ENCODE assay signal across 7 cellular contexts in the genomic region with DNA sequence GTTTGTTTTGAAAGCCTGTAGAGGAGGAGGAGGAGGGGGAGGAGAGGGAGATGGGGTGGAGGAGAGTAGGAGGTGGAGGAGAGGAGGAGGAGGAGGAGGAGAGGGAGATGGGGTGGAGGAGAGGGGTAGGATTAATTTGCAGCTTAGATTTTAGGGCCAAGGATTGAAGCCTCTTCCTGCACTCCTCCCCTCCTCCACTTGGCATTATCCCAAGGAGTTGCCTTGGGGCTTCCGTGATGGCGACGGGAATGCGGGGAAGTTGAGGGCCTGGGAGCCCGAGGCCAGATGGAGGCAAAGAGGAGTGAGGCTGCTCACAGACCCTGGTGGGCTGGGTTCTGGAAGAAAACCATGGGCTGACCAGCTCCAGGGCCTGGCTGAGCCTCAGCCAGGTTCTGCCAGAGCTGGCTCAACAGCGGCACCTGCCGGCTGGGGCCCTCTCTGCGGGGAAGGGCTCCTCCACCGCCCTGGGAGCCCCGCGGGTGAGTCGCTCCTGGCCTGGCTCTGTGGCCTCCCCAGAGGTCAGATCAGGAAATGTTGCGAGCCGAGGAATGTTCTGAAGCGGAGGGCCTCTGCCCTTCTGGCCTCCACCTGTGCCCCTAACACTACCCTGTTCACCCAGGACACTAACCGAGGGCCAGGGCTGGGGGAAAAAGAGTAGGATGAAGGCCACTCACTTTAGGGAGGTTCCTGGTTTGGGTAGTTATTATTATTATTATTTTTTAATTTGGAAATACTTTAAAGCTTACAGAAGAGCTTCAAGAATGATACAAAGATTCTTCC. TPM values are rescaled to one million over a fixed set of nuclear protein-coding genes. Genes with fewer than 3 reads are reported as not detected.
DNase-seq lines count a peak whose midpoint lies in the region; ATAC-seq and TF ChIP-seq lines count a peak whose summit lies in the region.

No MANE protein-coding gene starts in this region.

- WGBS in right lobe of liver (ENCODE audit: insufficient coverage, low coverage, low lambda C conversion rate, missing lambda C conversion rate), result 2% methylated on average over 3 of the region's 16 CpGs

- H3K4me1 ChIP-seq in right lobe of liver, result peaks cover 0 to 17% (median 8%) of the 10 kb centered on the region in 4 donors

- ATAC-seq in HG03342 (IDR thresholded peaks at IDR 0.05; ENCODE audit: unreplicated experiment) (peak; percentile 82), right lobe of liver (peak; percentile 96 to 99 (median 98))

- no peak overlapping the region for H3K4me3 ChIP-seq in right lobe of liver

- peak; percentile 92 for DNase-seq in GM13976 (ENCODE audit: low spot score)
- peak; percentile 37 for DNase-seq in NCI-H524 treated with DMSO at 0.1 percent for 48 hours (lab: John Stamatoyannopoulos, UW)
- peak; percentile 80 to 83 for DNase-seq in activated CD4-positive, alpha-beta T cell treated with anti-CD3 and anti-CD28 coated beads, Interleukin-2, amount 50 U/mL, for 24 hours (ENCODE audit: low read depth in 1 of 2, low spot score in 1 of 2)
- peak; percentile 93 for DNase-seq in dermis blood vessel endothelial cell
- DNase-seq in right lobe of liver, result peak; percentile 94 to 95 (median 95)
- DNase-seq in stimulated activated CD4-positive, alpha-beta T cell treated with anti-CD3 and anti-CD28 coated beads, Interleukin-4, amount 100 ng/mL, for 24 hours, result peak; percentile 90

- H3K9me3 ChIP-seq in right lobe of liver, result no peaks in the 10 kb centered on the region

- TF ChIP-seq CTCF in GM13976 (IDR thresholded peaks at IDR 0.05; ENCODE audit: borderline replicate concordance, control extremely low read depth, extremely low read depth, insufficient read depth, missing control alignments) (peak; percentile 97), right lobe of liver (IDR thresholded peaks at IDR 0.05) (peak; percentile 99 to 100 (median 100))

- no peaks in the 10 kb centered on the region for H3K36me3 ChIP-seq in right lobe of liver

- in situ Hi-C loops in GM13976 (cut with MboI; ENCODE audit: low sequenced_read_pairs, unreplicated experiment), result loop anchor here (10.0 kb wide), 1 partner anchor 63 kb away; the partner anchor contains the start of genes ACBD4 and PLCD3

- no peaks in the 10 kb centered on the region for H3K27me3 ChIP-seq in right lobe of liver

- no peak for TF ChIP-seq POLR2A in right lobe of liver (IDR thresholded peaks at IDR 0.05)

- peak overlapping the region in 2 of 3 donors; percentile 40 to 47 for H3K27ac ChIP-seq in right lobe of liver

- intact Hi-C loops in right lobe of liver (cut with DNase I), result loop anchor here (5.0 kb wide), 2 partner anchors 35 to 60 kb away; partner anchors contain the start of genes ACBD4 (in 1 of the 2) and HEXIM2 (in 1 of the 2)

RNA-seq across cellular contexts. Expression of gene FMNL1, which starts 23.9 kb away (rescaled TPM):
- total RNA-seq in dermis blood vessel endothelial cell (1.0 and 4.0 TPM in 2 replicates), right lobe of liver (1 to 10 TPM; 3.7 to 10.0 (median 5.1) TPM)

RNA-seq across cellular contexts. Expression of gene HEXIM2, which starts 36.1 kb away (rescaled TPM):
- total RNA-seq in dermis blood vessel endothelial cell, result 4.1 and 4.8 TPM in 2 replicates
- total RNA-seq in right lobe of liver, result 10 to 100 TPM in 1 of 6 experiments, 1 to 10 TPM in 5; 2.6 to 13.5 (median 5.4) TPM

RNA-seq across cellular contexts. Expression of gene HEXIM1, which starts 49.5 kb away (rescaled TPM):
- total RNA-seq in dermis blood vessel endothelial cell (7.0 and 11.0 TPM in 2 replicates), right lobe of liver (10 to 100 TPM; 14.0 to 27.1 (median 19.6) TPM)

Comparison
In these comparisons a context has a peak if more than half of its experiments do, and no peak if none do; other contexts are left out.
1. DNase-seq: peak in every context shown above with its lines; median percentile 95 in right lobe of liver; 93 in dermis blood vessel endothelial cell; 92 in GM13976; 90 in stimulated activated CD4-positive, alpha-beta T cell treated with anti-CD3 and anti-CD28 coated beads, Interleukin-4, amount 100 ng/mL, for 24 hours; 82 in activated CD4-positive, alpha-beta T cell treated with anti-CD3 and anti-CD28 coated beads, Interleukin-2, amount 50 U/mL, for 24 hours; 37 in NCI-H524 treated with DMSO at 0.1 percent for 48 hours.